1 cellular context compared by ENCODE assay signal in the genomic region with DNA sequence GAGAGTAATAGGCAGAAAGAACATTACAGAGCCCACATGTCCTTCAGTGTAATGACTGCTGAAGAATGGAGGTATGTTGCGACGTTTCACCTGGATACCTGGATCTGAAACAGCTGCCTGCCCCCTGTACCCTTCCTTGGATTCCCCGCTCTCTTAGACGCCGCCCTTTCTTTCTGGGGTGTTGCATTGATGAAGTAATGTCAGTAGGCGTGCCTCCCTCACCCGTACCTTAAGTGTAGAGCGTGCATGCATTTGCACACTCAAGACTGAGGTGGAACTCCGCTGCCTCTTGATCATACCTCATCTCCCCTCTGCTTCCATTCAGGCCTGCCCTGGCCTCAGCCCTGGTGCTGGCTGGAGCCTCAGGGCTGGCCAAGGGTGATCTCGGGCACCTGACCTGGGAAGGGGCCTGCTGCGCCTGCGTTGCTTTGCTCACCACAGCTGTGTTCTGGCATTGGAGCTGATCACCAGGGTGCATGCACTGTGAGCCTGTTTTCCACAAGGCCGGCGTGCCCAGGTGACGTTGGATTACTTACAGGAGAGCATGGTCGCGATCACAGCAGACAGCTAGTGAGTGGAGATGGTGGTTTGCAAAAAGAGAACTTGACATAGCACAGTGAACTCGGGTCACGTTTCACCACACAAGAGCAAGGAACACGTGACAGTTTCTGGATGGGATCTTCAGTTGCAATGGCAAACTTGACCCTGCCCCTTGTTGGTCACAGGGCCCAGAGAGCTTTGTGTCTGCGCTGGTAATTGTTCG.
TF ChIP-seq lines count a peak whose summit lies in the region.

No MANE protein-coding gene starts in this region.

TF ChIP-seq in liver, 16 proteins besides CTCF, POLR2A, EP300 and RAD21 (continued from another document):
- TF ChIP-seq JUND (IDR thresholded peaks at IDR 0.05) (no peak), RXRA (IDR thresholded peaks at IDR 0.05) (peak; percentile 40 to 61), TAF1 (conservative IDR thresholded peaks at IDR 0.05) (no peak)
- TF ChIP-seq, protein P1, sequence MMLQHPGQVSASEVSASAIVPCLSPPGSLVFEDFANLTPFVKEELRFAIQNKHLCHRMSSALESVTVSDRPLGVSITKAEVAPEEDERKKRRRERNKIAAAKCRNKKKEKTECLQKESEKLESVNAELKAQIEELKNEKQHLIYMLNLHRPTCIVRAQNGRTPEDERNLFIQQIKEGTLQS (IDR thresholded peaks at IDR 0.05): no peak
